In genomic region chr15:72665706-72666105, GRCh38 we compare ENCODE assay signal across 6 cellular contexts. TPM values are rescaled to one million over a fixed set of nuclear protein-coding genes. Genes with fewer than 3 reads are reported as not detected.
"Had no signal": no experiment of that assay in that cellular context is flagged by ENCODE, and none has a peak within 500 bp of the region (broad histone marks: within the 10 kb centered on the region; RNA-seq: fewer than 3 reads in every experiment).

No MANE protein-coding gene starts in this region.

RNA-seq across cellular contexts. Expression of gene GOLGA6B, which starts 11.2 kb away (rescaled TPM):
- total RNA-seq: GM23248, GM23338, H1, H4, HFFc6 had no signal
- polyA plus RNA-seq: GM23248 had no signal

RNA-seq across cellular contexts. Expression of gene HIGD2B, which starts 20.3 kb away (rescaled TPM):
- total RNA-seq: GM23248, GM23338, H1, H4, H9, HFFc6 had no signal
- polyA plus RNA-seq: GM23248, GM23338, H1 had no signal
